ENCODE assay signal across 8 cellular contexts in the genomic region with DNA sequence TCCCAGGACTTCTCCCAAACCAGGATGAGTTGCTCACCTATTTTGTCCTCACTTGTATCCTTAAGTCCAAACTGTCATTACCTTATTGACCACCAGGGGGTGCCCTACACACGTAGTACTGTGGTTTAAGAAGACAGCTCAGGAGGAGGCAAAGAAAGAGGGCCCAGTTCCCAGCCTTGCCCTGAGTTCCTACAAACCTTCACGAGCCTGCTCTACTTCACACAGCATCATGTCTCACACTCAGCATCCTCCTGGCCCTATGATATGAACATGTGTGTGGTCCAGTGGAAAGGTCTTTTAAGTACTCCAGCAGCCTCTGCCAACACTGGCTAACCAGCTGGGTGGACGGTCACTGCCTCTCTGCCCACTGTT. TPM values are rescaled to one million over a fixed set of nuclear protein-coding genes. Genes with fewer than 3 reads are reported as not detected.
A peak's percentile ranks its signal among the peaks of the same experiment; 100 is the strongest.
DNase-seq lines count a peak whose midpoint lies in the region; ATAC-seq and TF ChIP-seq lines count a peak whose summit lies in the region.

No MANE protein-coding gene starts in this region.

- H3K9me3 ChIP-seq in parathyroid adenoma (ENCODE audit: control insufficient read depth, low read length): no peaks in the 10 kb centered on the region
- H3K9me3 ChIP-seq in upper lobe of left lung: no peaks in the 10 kb centered on the region

- ATAC-seq in SK-N-SH treated with all-trans-retinoic acid at 6 μM for 48 hours: peak; percentile 83
- ATAC-seq in upper lobe of left lung (ENCODE audit: low FRiP score in 2 of 2): peak; percentile 87 to 91
- ATAC-seq in GM19455 (IDR thresholded peaks at IDR 0.05; ENCODE audit: unreplicated experiment): no peak

- peaks cover 36% of the 10 kb centered on the region for H3K4me1 Mint-ChIP-seq in activated naive CD4-positive, alpha-beta T cell treated with anti-CD3 and anti-CD28 coated beads for 36 hours (ENCODE audit: low read depth)

- peak overlapping the region; percentile 68 for H2AFZ ChIP-seq in parathyroid adenoma

- no peaks in the 10 kb centered on the region for H3K27me3 Mint-ChIP-seq in activated naive CD4-positive, alpha-beta T cell treated with anti-CD3 and anti-CD28 coated beads for 36 hours (ENCODE audit: low read depth)

- peaks cover 25% of the 10 kb centered on the region for H3K79me2 ChIP-seq in parathyroid adenoma

- no peak overlapping the region for H3K9ac ChIP-seq in parathyroid adenoma

- H3K27ac ChIP-seq in parathyroid adenoma (peak overlapping the region; percentile 40), upper lobe of left lung (peak overlapping the region in 1 of 4 donors; percentile 48)

- no peak for TF ChIP-seq POLR2A in upper lobe of left lung (IDR thresholded peaks at IDR 0.05)

- H3K27ac Mint-ChIP-seq in activated naive CD4-positive, alpha-beta T cell treated with anti-CD3 and anti-CD28 coated beads for 36 hours: peak overlapping the region; percentile 60

- WGBS in upper lobe of left lung, 2 donors: 26 to 30% methylated on average over 3 of the region's 3 CpGs

- H3K27me3 ChIP-seq in parathyroid adenoma (ENCODE audit: control insufficient read depth, insufficient read depth, low read length) (no peaks in the 10 kb centered on the region), upper lobe of left lung (no peaks in the 10 kb centered on the region)

- intact Hi-C loops in activated naive CD4-positive, alpha-beta T cell treated with anti-CD3 and anti-CD28 coated beads for 36 hours (cut with micrococcal nuclease): loop anchor here (1.0 kb wide), 2 partner anchors 8 to 21 kb away; partner anchors contain the start of gene ZNF784

- no peaks in the 10 kb centered on the region for H3K36me3 ChIP-seq in parathyroid adenoma (ENCODE audit: control insufficient read depth, insufficient read depth, low read length)
- no peaks in the 10 kb centered on the region for H3K36me3 ChIP-seq in upper lobe of left lung

- DNase-seq in GM10266 (ENCODE audit: extremely low spot score) (peak; percentile 68), NCI-H128 (lab: John Stamatoyannopoulos, UW; ENCODE audit: unreplicated experiment) (peak; percentile 85), germinal center (ENCODE audit: low spot score) (peak; percentile 60), upper lobe of left lung (peak in 1 of 2 donors; percentile 92)
- peak; percentile 98 for DNase-seq in activated naive CD4-positive, alpha-beta T cell treated with anti-CD3 and anti-CD28 coated beads for 36 hours

- no peak for TF ChIP-seq EP300 in upper lobe of left lung (IDR thresholded peaks at IDR 0.05)

- no peak overlapping the region for H3K4me3 Mint-ChIP-seq in activated naive CD4-positive, alpha-beta T cell treated with anti-CD3 and anti-CD28 coated beads for 36 hours

- CTCF ChIA-PET in activated naive CD4-positive, alpha-beta T cell treated with anti-CD3 and anti-CD28 coated beads for 36 hours (lab: Charles Lee): interaction anchor here (0.5 to 6.8 kb wide), 21 partner anchors 9 to 177 kb away, joined by 3 to 41 read pairs (median 9); partner anchors contain the start of genes FIZ1, U2AF2, ZNF524 and ZNF784

- H3K36me3 Mint-ChIP-seq in activated naive CD4-positive, alpha-beta T cell treated with anti-CD3 and anti-CD28 coated beads for 36 hours (ENCODE audit: low read depth): peaks cover 11% of the 10 kb centered on the region

- no peak overlapping the region for H3K4me3 ChIP-seq in parathyroid adenoma (ENCODE audit: low read depth, low read length)
- H3K4me3 ChIP-seq in upper lobe of left lung: no peak overlapping the region

- TF ChIP-seq CTCF in GM10266 (IDR thresholded peaks at IDR 0.05; ENCODE audit: control insufficient read depth, insufficient read depth, low read depth, missing control alignments) (peak; percentile 81), parathyroid adenoma (IDR thresholded peaks at IDR 0.05) (peak; percentile 94), upper lobe of left lung (IDR thresholded peaks at IDR 0.05) (peak; percentile 84 to 94 (median 90))

- H3K4me1 ChIP-seq in parathyroid adenoma (peaks cover 16% of the 10 kb centered on the region), upper lobe of left lung (peaks cover 23 to 39% (median 31%) of the 10 kb centered on the region in 4 donors)

- H3K9me3 Mint-ChIP-seq in activated naive CD4-positive, alpha-beta T cell treated with anti-CD3 and anti-CD28 coated beads for 36 hours: no peaks in the 10 kb centered on the region

- no peak overlapping the region for H3K4me2 ChIP-seq in parathyroid adenoma (ENCODE audit: low read length)

TF ChIP-seq in SK-N-SH treated with all-trans-retinoic acid at 6 μM for 48 hours, 23 proteins besides CTCF, POLR2A, EP300 and RAD21:
- no peak for TF ChIP-seq ZNF70 (CRISPR knock-in tag; IDR thresholded peaks at IDR 0.05)
- TF ChIP-seq ZFP3 (CRISPR knock-in tag; IDR thresholded peaks at IDR 0.05): no peak
- TF ChIP-seq ZFP30 (CRISPR knock-in tag; IDR thresholded peaks at IDR 0.05): no peak
- TF ChIP-seq BACH2 (CRISPR knock-in tag; IDR thresholded peaks at IDR 0.05; ENCODE audit: borderline replicate concordance): no peak
- no peak for TF ChIP-seq PATZ1 (CRISPR knock-in tag; IDR thresholded peaks at IDR 0.05; ENCODE audit: borderline replicate concordance)
- TF ChIP-seq TSHZ2 (CRISPR knock-in tag; IDR thresholded peaks at IDR 0.05): no peak
- no peak for TF ChIP-seq ZNF8 (CRISPR knock-in tag; IDR thresholded peaks at IDR 0.05)
- TF ChIP-seq OSR1 (CRISPR knock-in tag; IDR thresholded peaks at IDR 0.05): no peak
- no peak for TF ChIP-seq ZNF565 (CRISPR knock-in tag; conservative IDR thresholded peaks at IDR 0.05; ENCODE audit: low read depth)
- TF ChIP-seq ZC3H10 (CRISPR knock-in tag; IDR thresholded peaks at IDR 0.05): no peak
- no peak for TF ChIP-seq ESRRG (CRISPR knock-in tag; IDR thresholded peaks at IDR 0.05)
- TF ChIP-seq ISL1 (CRISPR knock-in tag; IDR thresholded peaks at IDR 0.05): no peak
- no peak for TF ChIP-seq CREB5 (CRISPR knock-in tag; IDR thresholded peaks at IDR 0.05; ENCODE audit: low read depth)

RNA-seq across cellular contexts. Expression of gene ZNF784, which starts 8.1 kb away (rescaled TPM):
- total RNA-seq in activated naive CD4-positive, alpha-beta T cell treated with anti-CD3 and anti-CD28 coated beads for 36 hours: 1 to 10 TPM; 3.7 to 4.0 TPM
- total RNA-seq in upper lobe of left lung: 10 to 100 TPM in 2 of 6 donors, 1 to 10 TPM in 4; 6.8 to 14.7 (median 8.6) TPM

RNA-seq across cellular contexts. Expression of gene ZNF580, which starts 8.4 kb away (rescaled TPM):
- total RNA-seq in activated naive CD4-positive, alpha-beta T cell treated with anti-CD3 and anti-CD28 coated beads for 36 hours: 10 to 100 TPM; 18.1 to 18.7 TPM
- 10 to 100 TPM; 28.1 to 84.1 (median 38.0) TPM for total RNA-seq in upper lobe of left lung

RNA-seq across cellular contexts. Expression of gene ZNF581, which starts 11.0 kb away (rescaled TPM):
- 10 to 100 TPM; 18.0 to 20.7 TPM for total RNA-seq in activated naive CD4-positive, alpha-beta T cell treated with anti-CD3 and anti-CD28 coated beads for 36 hours
- total RNA-seq in upper lobe of left lung: 10 to 100 TPM; 15.6 to 38.8 (median 21.9) TPM

RNA-seq across cellular contexts. Expression of gene CCDC106, which starts 15.6 kb away (rescaled TPM):
- total RNA-seq in activated naive CD4-positive, alpha-beta T cell treated with anti-CD3 and anti-CD28 coated beads for 36 hours: 1 to 10 TPM; 4.2 to 4.4 TPM
- total RNA-seq in upper lobe of left lung: 10 to 100 TPM; 15.3 to 44.0 (median 17.1) TPM

RNA-seq across cellular contexts. Expression of gene U2AF2, which starts 22.4 kb away (rescaled TPM):
- 100 to 1,000 TPM; 285 to 293 TPM for total RNA-seq in activated naive CD4-positive, alpha-beta T cell treated with anti-CD3 and anti-CD28 coated beads for 36 hours
- 100 to 1,000 TPM in 4 of 6 donors, 10 to 100 TPM in 2; 57.7 to 294 (median 157) TPM for total RNA-seq in upper lobe of left lung
